ENCODE assay signal across 1 cellular context in the genomic region with DNA sequence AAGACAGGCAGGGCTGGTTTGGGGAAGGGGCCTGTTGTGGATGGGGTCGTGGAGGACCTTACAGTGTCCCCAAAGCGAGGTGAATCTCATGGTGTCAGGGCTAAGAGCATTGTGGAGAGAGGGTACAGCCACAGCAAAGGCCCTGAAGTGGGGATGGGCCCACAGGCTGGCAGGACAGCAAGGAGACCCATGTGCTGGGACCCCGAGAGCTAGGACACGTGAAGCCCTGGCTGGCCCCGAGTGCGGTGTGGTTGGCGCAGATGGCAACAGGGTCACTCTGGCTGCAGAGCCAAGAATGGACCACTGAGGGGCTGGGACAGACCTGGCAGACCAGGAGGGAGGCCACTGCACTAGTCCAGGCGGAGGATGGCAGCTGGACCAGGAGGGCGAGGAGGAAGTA.
TF ChIP-seq lines count a peak whose summit lies in the region.

No MANE protein-coding gene starts in this region.

TF ChIP-seq in IMR-90, 13 proteins besides CTCF, POLR2A, EP300 and RAD21:
- TF ChIP-seq SMC3 (IDR thresholded peaks at IDR 0.05; ENCODE audit: low read depth, low read length) (no peak), BHLHE40 (IDR thresholded peaks at IDR 0.05; ENCODE audit: low read depth, low read length) (no peak), RCOR1 (IDR thresholded peaks at IDR 0.05; ENCODE audit: insufficient replicate concordance, low read length) (no peak), MXI1 (IDR thresholded peaks at IDR 0.05; ENCODE audit: borderline replicate concordance, low read depth, low read length) (no peak), MAFK (IDR thresholded peaks at IDR 0.05; ENCODE audit: low read depth, low read length) (no peak)
TF ChIP-seq in IMR-90: peak in this region for 0.
